8 cellular contexts compared by ENCODE assay signal in genomic region chr9:130866474-130866965, GRCh38. TPM values are rescaled to one million over a fixed set of nuclear protein-coding genes. Genes with fewer than 3 reads are reported as not detected.
DNase-seq lines count a peak whose midpoint lies in the region; ATAC-seq, FAIRE-seq and TF ChIP-seq lines count a peak whose summit lies in the region.

No MANE protein-coding gene starts in this region.

- H3K4me1 ChIP-seq in GM23338 (ENCODE audit: insufficient read depth) (no peaks in the 10 kb centered on the region), HepG2 (ENCODE audit: insufficient read depth, low read length) (peaks cover 8% of the 10 kb centered on the region)

- intact Hi-C loops in HepG2 (cut with micrococcal nuclease; ENCODE audit: unreplicated experiment), result loop anchor here (1.0 to 5.0 kb wide), 3 partner anchors 75 to 181 kb away; no protein-coding TSS in a partner anchor

- H3K9me3 Mint-ChIP-seq in GM23338, result no peaks in the 10 kb centered on the region

- peak; percentile 61 for TF ChIP-seq RAD21 in HepG2 (CRISPR knock-in tag; IDR thresholded peaks at IDR 0.05)

- H3K27me3 ChIP-seq in GM23338 (ENCODE audit: insufficient read depth) (no peaks in the 10 kb centered on the region), WERI-Rb-1 (ENCODE audit: insufficient read depth, low read depth, severe bottlenecking) (no peaks in the 10 kb centered on the region), HepG2 (ENCODE audit: control insufficient read depth in 1 of 2, insufficient read depth in 2 of 2, low read length in 2 of 2) (no peaks in the 10 kb centered on the region)

- peaks cover 74% of the 10 kb centered on the region for H3K79me2 ChIP-seq in GM23338 (replicated peaks; ENCODE audit: insufficient read depth)
- no peaks in the 10 kb centered on the region for H3K79me2 ChIP-seq in HepG2 (ENCODE audit: insufficient read depth, low read length)

- no peak overlapping the region for H3K9ac ChIP-seq in HepG2 (ENCODE audit: insufficient read depth, low read depth, low read length)

- BruUV-seq in HepG2 (replicated peaks; lab: Mats Ljungman, UMichigan), result no TSS peak

- no peaks in the 10 kb centered on the region for H3K9me3 ChIP-seq in WERI-Rb-1 (ENCODE audit: severe bottlenecking)
- no peaks in the 10 kb centered on the region for H3K9me3 ChIP-seq in HepG2 (ENCODE audit: low read length)

- H4K20me1 ChIP-seq in GM23338 (replicated peaks; ENCODE audit: insufficient read depth) (peaks cover 12% of the 10 kb centered on the region), HepG2 (ENCODE audit: insufficient read depth, low read length) (peaks cover 13% of the 10 kb centered on the region)

- in situ Hi-C loops in ACHN (cut with HindIII; ENCODE audit: low pct_ligation_motif_present, low pct_unique_long_range_greater_than_20kb, low sequenced_read_pairs), result no loop called here
- in situ Hi-C loops in HepG2 (cut with HindIII; ENCODE audit: extremely low pct_ligation_motif_present, low pct_unique_long_range_greater_than_20kb), result no loop called here

- H3K4me2 ChIP-seq in GM23338 (no peak overlapping the region), HepG2 (ENCODE audit: low read depth, low read length) (no peak overlapping the region)

- POLR2A ChIA-PET in HepG2 (lab: Yijun Ruan, JAX), result interaction anchor here (0.8 kb wide), 1 partner anchor 173 kb away, joined by 3 read pairs; the partner anchor contains the start of gene EXOSC2

- ATAC-seq in GM23338 (peak; percentile 97), HepG2 (peak; percentile 91), GM19023 (IDR thresholded peaks at IDR 0.05; ENCODE audit: unreplicated experiment) (no peak)

- peaks cover 15% of the 10 kb centered on the region; the same call in 1 of the 2 replicates for H3F3A ChIP-seq in GM23338 (replicated peaks; ENCODE audit: low read depth)

- DNase-seq in ACHN, result peak; percentile 88
- peak; percentile 97 for DNase-seq in GM23338 (ENCODE audit: low spot score)
- DNase-seq in NCI-H2227 (lab: John Stamatoyannopoulos, UW; ENCODE audit: unreplicated experiment), result peak; percentile 83
- DNase-seq in WERI-Rb-1, result peak; percentile 93
- peak; percentile 91 for DNase-seq in cerebellar cortex (ENCODE audit: low spot score)
- DNase-seq in HepG2 (ENCODE audit: low spot score), result peak; percentile 89
- peak; percentile 19 for DNase-seq in stimulated activated CD8-positive, alpha-beta memory T cell treated with anti-CD3 and anti-CD28 coated beads, Interleukin-12 subunit alpha, Interleukin-12 subunit beta, amount 100 ng/mL, for 1 hour (ENCODE audit: low read depth)

- H3K36me3 ChIP-seq in GM23338 (ENCODE audit: insufficient read depth), result peaks cover 5% of the 10 kb centered on the region; the same call in 1 of the 2 replicates
- peaks cover 96% of the 10 kb centered on the region for H3K36me3 ChIP-seq in WERI-Rb-1
- H3K36me3 ChIP-seq in HepG2 (replicated peaks in 1 of 2; ENCODE audit: control insufficient read depth in 1 of 2, insufficient read depth in 2 of 2, low read length in 2 of 2), result peaks cover 22 to 64% of the 10 kb centered on the region in 2 experiments

- no peak overlapping the region for H3K27ac Mint-ChIP-seq in GM23338

- peak; percentile 96 for FAIRE-seq in HepG2 (lab: Jason Lieb, UNC)

- H3K27ac ChIP-seq in GM23338 (ENCODE audit: low read depth) (no peak overlapping the region), WERI-Rb-1 (no peak overlapping the region), HepG2 (ENCODE audit: extremely low read length, insufficient read depth, low read length) (no peak overlapping the region)

- TF ChIP-seq CTCF in GM23338 (conservative IDR thresholded peaks at IDR 0.05; ENCODE audit: low read depth in 2 of 2) (peak; percentile 91 to 100), WERI-Rb-1 (IDR thresholded peaks at IDR 0.05; ENCODE audit: low read depth, low read length) (peak; percentile 91), HepG2 (CRISPR knock-in tag; IDR thresholded peaks at IDR 0.05) (peak; percentile 90)

- H3K4me3 Mint-ChIP-seq in GM23338, result no peak overlapping the region

- no peak for TF ChIP-seq EP300 in HepG2 (IDR thresholded peaks at IDR 0.05; ENCODE audit: low read depth in 2 of 2, low read length in 2 of 2)
- TF ChIP-seq EP300 in HepG2 (CRISPR knock-in tag; IDR thresholded peaks at IDR 0.05; ENCODE audit: borderline replicate concordance), result no peak

- TF ChIP-seq POLR2A in HepG2 (IDR thresholded peaks at IDR 0.05; ENCODE audit: insufficient read depth in 1 of 2, low read depth in 2 of 2, low read length in 2 of 2), result no peak

- H3K9me2 ChIP-seq in GM23338 (ENCODE audit: insufficient read depth), result no peaks in the 10 kb centered on the region

- H3K36me3 Mint-ChIP-seq in GM23338 (ENCODE audit: low read depth), result peaks cover 33% of the 10 kb centered on the region

- CTCF ChIA-PET in HepG2 (lab: Yijun Ruan, JAX; ENCODE audit: low intra/inter-chr PET ratio, low total read pairs), result interaction anchor here (0.7 to 2.5 kb wide), 8 partner anchors 72 to 180 kb away, joined by 3 to 19 read pairs (median 8); partner anchors contain the start of gene FIBCD1

- no peaks in the 10 kb centered on the region; the same call in 1 of the 3 replicates for H3K4me1 Mint-ChIP-seq in GM23338

- WGBS in HepG2 (ENCODE audit: low lambda C conversion rate), result 46% methylated on average over 4 of the region's 4 CpGs

- H2AFZ ChIP-seq in GM23338, result no peak overlapping the region
- H2AFZ ChIP-seq in HepG2 (ENCODE audit: low read length), result no peak overlapping the region

- H3K4me3 ChIP-seq in GM23338, result no peak overlapping the region
- H3K4me3 ChIP-seq in WERI-Rb-1 (ENCODE audit: low read depth, low read length), result no peak overlapping the region
- no peak overlapping the region for H3K4me3 ChIP-seq in HepG2 (replicated peaks in 1 of 3; ENCODE audit: insufficient read depth in 1 of 3, low read depth in 2 of 3, low read length in 3 of 3)

- H3K27me3 Mint-ChIP-seq in GM23338 (ENCODE audit: insufficient read depth, low read depth, poor library complexity), result no peaks in the 10 kb centered on the region

TF ChIP-seq in HepG2, 621 proteins besides CTCF, POLR2A, EP300 and RAD21 (continues in another document):
- TF ChIP-seq ZFP36L1 (CRISPR knock-in tag; IDR thresholded peaks at IDR 0.05), result no peak
- peak; percentile 97 for TF ChIP-seq XRCC5 (optimal IDR thresholded peaks at IDR 0.05; ENCODE audit: low read length)
- no peak for TF ChIP-seq CENPT (CRISPR knock-in tag; IDR thresholded peaks at IDR 0.05; ENCODE audit: low read depth)
- no peak for TF ChIP-seq ZNF350 (CRISPR knock-in tag; IDR thresholded peaks at IDR 0.05; ENCODE audit: borderline replicate concordance, low read depth)

RNA-seq across cellular contexts. Expression of gene QRFP, which starts 30.1 kb away (rescaled TPM):
- not detected in 2 replicates for total RNA-seq in GM23338 (2014; rRNA removed; shearing (Covaris generic))
- polyA plus RNA-seq in GM23338 (2016; fragmentation: Nextera tagmentation; extraction: Ambion mirVana) (not detected in 2 replicates), HepG2 (2011; rRNA removed) (not detected in 2 replicates)
- total RNA-seq in HepG2 (2016; rRNA removed; fragmentation: Illumina TruSeq; extraction: Trizol), result not detected in 2 replicates
- total RNA-seq in HepG2 (2016; cell fraction: cytosol; rRNA removed; fragmentation: Illumina TruSeq; extraction: Trizol; ENCODE audit: low read depth), result not detected in 2 replicates
- not detected in 2 replicates for total RNA-seq in HepG2 (2016; cell fraction: insoluble cytoplasmic fraction; rRNA removed; fragmentation: Illumina TruSeq; extraction: Trizol)
- not detected in 2 replicates for total RNA-seq in HepG2 (2016; cell fraction: membrane; rRNA removed; fragmentation: Illumina TruSeq; extraction: Trizol)
- not detected in 2 replicates for total RNA-seq in HepG2 (2016; cell fraction: nucleus; rRNA removed; fragmentation: Illumina TruSeq; extraction: Trizol)
- not detected in 2 replicates for polyA plus RNA-seq in HepG2 (2011; cell fraction: cytosol; rRNA removed)
- not detected in 2 replicates for polyA plus RNA-seq in HepG2 (2011; cell fraction: nucleus; rRNA removed)
- 0.15 TPM in 1 of 2 replicates, not detected in the other for polyA plus RNA-seq in HepG2 (2012)
- polyA plus RNA-seq in HepG2 (2016; cell fraction: cytosol; fragmentation: Illumina TruSeq; extraction: Trizol; ENCODE audit: low read depth), result not detected in 2 replicates
- polyA plus RNA-seq in HepG2 (2016; cell fraction: insoluble cytoplasmic fraction; fragmentation: Illumina TruSeq; extraction: Trizol; ENCODE audit: low read depth), result not detected in 2 replicates
- not detected in 2 replicates for polyA plus RNA-seq in HepG2 (2016; cell fraction: membrane; fragmentation: Illumina TruSeq; extraction: Trizol; ENCODE audit: low read depth)
- polyA plus RNA-seq in HepG2 (2016; cell fraction: nucleus; fragmentation: Illumina TruSeq; extraction: Trizol; ENCODE audit: insufficient read depth, low read depth), result not detected in 2 replicates
- polyA minus RNA-seq in HepG2 (2011; rRNA and poly(A)+ RNA removed; ENCODE audit: low replicate concordance), result not detected in 2 replicates
- polyA minus RNA-seq in HepG2 (2011; cell fraction: cytosol; rRNA and poly(A)+ RNA removed), result not detected in 2 replicates
- polyA minus RNA-seq in HepG2 (2011; cell fraction: nucleus; rRNA and poly(A)+ RNA removed), result not detected in 2 replicates

RNA-seq across cellular contexts. Expression of gene ABL1, which starts 31.5 kb away (rescaled TPM):
- 80.4 and 85.1 TPM in 2 replicates for total RNA-seq in GM23338 (2014; rRNA removed; shearing (Covaris generic))
- 20.7 and 23.4 TPM in 2 replicates for polyA plus RNA-seq in GM23338 (2016; fragmentation: Nextera tagmentation; extraction: Ambion mirVana)
- total RNA-seq in HepG2 (2016; rRNA removed; fragmentation: Illumina TruSeq; extraction: Trizol), result 19.3 and 20.4 TPM in 2 replicates
- total RNA-seq in HepG2 (2016; cell fraction: cytosol; rRNA removed; fragmentation: Illumina TruSeq; extraction: Trizol; ENCODE audit: low read depth), result 2.2 and 2.4 TPM in 2 replicates
- total RNA-seq in HepG2 (2016; cell fraction: insoluble cytoplasmic fraction; rRNA removed; fragmentation: Illumina TruSeq; extraction: Trizol), result 15.8 and 21.7 TPM in 2 replicates
- total RNA-seq in HepG2 (2016; cell fraction: membrane; rRNA removed; fragmentation: Illumina TruSeq; extraction: Trizol), result 9.2 and 9.8 TPM in 2 replicates
- 21.9 and 22.1 TPM in 2 replicates for total RNA-seq in HepG2 (2016; cell fraction: nucleus; rRNA removed; fragmentation: Illumina TruSeq; extraction: Trizol)
- polyA plus RNA-seq in HepG2 (2011; rRNA removed), result 10.8 and 14.1 TPM in 2 replicates
- polyA plus RNA-seq in HepG2 (2011; cell fraction: cytosol; rRNA removed), result 11.9 and 13.3 TPM in 2 replicates
- polyA plus RNA-seq in HepG2 (2011; cell fraction: nucleus; rRNA removed), result 13.6 and 15.9 TPM in 2 replicates
- 17.7 and 20.4 TPM in 2 replicates for polyA plus RNA-seq in HepG2 (2012)
- 1.8 and 1.9 TPM in 2 replicates for polyA plus RNA-seq in HepG2 (2016; cell fraction: cytosol; fragmentation: Illumina TruSeq; extraction: Trizol; ENCODE audit: low read depth)
- polyA plus RNA-seq in HepG2 (2016; cell fraction: insoluble cytoplasmic fraction; fragmentation: Illumina TruSeq; extraction: Trizol; ENCODE audit: low read depth), result 15.4 and 23.6 TPM in 2 replicates
- polyA plus RNA-seq in HepG2 (2016; cell fraction: membrane; fragmentation: Illumina TruSeq; extraction: Trizol; ENCODE audit: low read depth), result 4.9 and 5.1 TPM in 2 replicates
- polyA plus RNA-seq in HepG2 (2016; cell fraction: nucleus; fragmentation: Illumina TruSeq; extraction: Trizol; ENCODE audit: insufficient read depth, low read depth), result 30.9 and 34.3 TPM in 2 replicates
- 34.8 and 80.5 TPM in 2 replicates for polyA minus RNA-seq in HepG2 (2011; rRNA and poly(A)+ RNA removed; ENCODE audit: low replicate concordance)
- polyA minus RNA-seq in HepG2 (2011; cell fraction: cytosol; rRNA and poly(A)+ RNA removed), result 19.1 and 20.7 TPM in 2 replicates
- polyA minus RNA-seq in HepG2 (2011; cell fraction: nucleus; rRNA and poly(A)+ RNA removed), result 24.1 and 29.0 TPM in 2 replicates

Comparison
In these comparisons a context has a peak if more than half of its experiments do, and no peak if none do; other contexts are left out.
1. DNase-seq: peak in every context shown above with its lines; median percentile 97 in GM23338; 93 in WERI-Rb-1; 91 in cerebellar cortex; 89 in HepG2; 88 in ACHN; 83 in NCI-H2227; 19 in stimulated activated CD8-positive, alpha-beta memory T cell treated with anti-CD3 and anti-CD28 coated beads, Interleukin-12 subunit alpha, Interleukin-12 subunit beta, amount 100 ng/mL, for 1 hour.